18 cellular contexts compared by ENCODE assay signal in the genomic region with DNA sequence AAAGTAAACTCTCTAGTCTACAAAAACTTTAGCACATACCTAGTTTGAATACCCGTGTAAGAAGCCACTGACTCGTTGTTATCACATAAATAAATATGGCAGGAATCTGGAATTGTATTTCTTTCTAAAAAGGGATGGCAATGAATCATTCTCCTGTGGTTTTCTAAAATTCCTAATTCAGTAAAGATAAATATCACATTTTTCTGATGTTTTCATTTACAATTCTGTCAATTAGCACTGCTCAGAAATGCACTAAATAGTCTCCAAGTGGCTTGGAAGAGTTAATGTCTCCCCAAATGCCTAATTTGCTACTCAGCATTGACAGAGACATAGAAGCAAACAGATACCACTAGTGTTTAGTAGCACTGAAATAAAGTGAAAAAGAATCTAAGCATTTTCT.
DNase-seq lines count a peak whose midpoint lies in the region; TF ChIP-seq lines count a peak whose summit lies in the region.
"Had no signal": no experiment of that assay in that cellular context is flagged by ENCODE, and none has a peak within 500 bp of the region (broad histone marks: within the 10 kb centered on the region; RNA-seq: fewer than 3 reads in every experiment).

No MANE protein-coding gene starts in this region.

- H3K9ac ChIP-seq in mesenchymal stem cell (ENCODE audit: low read length), result no peak overlapping the region

- no peak overlapping the region for H3K4ac ChIP-seq in mesenchymal stem cell (ENCODE audit: low read depth in 1 of 2, low read length in 2 of 2)

- no peaks in the 10 kb centered on the region for H3K9me3 ChIP-seq in mesenchymal stem cell (ENCODE audit: control insufficient read depth, low read length)
- H3K9me3 ChIP-seq in prostate gland, result no peaks in the 10 kb centered on the region
- H3K9me3 ChIP-seq: thyroid gland had no signal

- no peak overlapping the region for H4K8ac ChIP-seq in mesenchymal stem cell (ENCODE audit: low read length)

- intact Hi-C loops in prostate gland (cut with DNase I), result no loop called here

- no peak overlapping the region for H3K23ac ChIP-seq in mesenchymal stem cell (ENCODE audit: low read length in 2 of 2)

- TF ChIP-seq CTCF in brain microvascular endothelial cell (IDR thresholded peaks at IDR 0.05; ENCODE audit: low read depth, low read length, missing control alignments) (no peak), GM13977 (IDR thresholded peaks at IDR 0.05; ENCODE audit: extremely low read depth, insufficient read depth, missing control alignments) (no peak), prostate gland (IDR thresholded peaks at IDR 0.05) (no peak)

- H2BK15ac ChIP-seq in mesenchymal stem cell (ENCODE audit: low read depth, poor library complexity, severe bottlenecking), result no peak overlapping the region

- TF ChIP-seq POLR2A in prostate gland (IDR thresholded peaks at IDR 0.05), result no peak

- H2AFZ ChIP-seq in mesenchymal stem cell (ENCODE audit: low read depth, low read length), result no peak overlapping the region
- H2AFZ ChIP-seq: hepatocyte had no signal

- no CpG with 5 or more reads among the region's 2 CpGs for WGBS in mesenchymal stem cell
- 23% methylated on average over 2 of the region's 2 CpGs for WGBS in prostate gland

- H3K4me1 ChIP-seq in mesenchymal stem cell (ENCODE audit: control insufficient read depth, insufficient read depth, low read depth, low read length) (no peaks in the 10 kb centered on the region), prostate gland (replicated peaks) (no peaks in the 10 kb centered on the region)
- H3K4me1 ChIP-seq: thyroid gland had no signal

- H3K36me3 ChIP-seq in brain microvascular endothelial cell (replicated peaks) (no peaks in the 10 kb centered on the region), mesenchymal stem cell (ENCODE audit: control insufficient read depth in 1 of 2, insufficient read depth in 2 of 2, low read depth in 1 of 2, low read length in 2 of 2) (no peaks in the 10 kb centered on the region), prostate gland (no peaks in the 10 kb centered on the region)
- H3K36me3 ChIP-seq: thyroid gland had no signal

- no peaks in the 10 kb centered on the region for H3K79me1 ChIP-seq in mesenchymal stem cell (replicated peaks; ENCODE audit: low read length, poor library complexity, severe bottlenecking)

- in situ Hi-C loops in Caki2 (cut with HindIII; ENCODE audit: low pct_unique_long_range_greater_than_20kb, low sequenced_read_pairs) (no loop called here), brain microvascular endothelial cell (cut with HindIII; ENCODE audit: low pct_ligation_motif_present, low sequenced_read_pairs) (no loop called here), GM13977 (cut with MboI; ENCODE audit: low pct_unique_long_range_greater_than_20kb, low sequenced_read_pairs, unreplicated experiment) (no loop called here)

- H3K14ac ChIP-seq in mesenchymal stem cell (ENCODE audit: low read length in 2 of 2), result no peak overlapping the region

- H4K91ac ChIP-seq in mesenchymal stem cell (ENCODE audit: low read length), result no peak overlapping the region

- H3K18ac ChIP-seq in mesenchymal stem cell (ENCODE audit: low read depth in 1 of 2, low read length in 2 of 2), result no peak overlapping the region

- peak overlapping the region; percentile 26 for H3K27ac ChIP-seq in brain microvascular endothelial cell
- peak overlapping the region; percentile 65 for H3K27ac ChIP-seq in mesenchymal stem cell (ENCODE audit: low read length, poor library complexity, severe bottlenecking)
- no peak overlapping the region for H3K27ac ChIP-seq in prostate gland
- H3K27ac ChIP-seq: hepatocyte, skin epidermis, thyroid gland had no signal

- H3K27me3 ChIP-seq in brain microvascular endothelial cell (replicated peaks), result no peaks in the 10 kb centered on the region
- no peaks in the 10 kb centered on the region for H3K27me3 ChIP-seq in mesenchymal stem cell (ENCODE audit: control insufficient read depth in 1 of 2, insufficient read depth in 1 of 2, low read length in 2 of 2)
- no peaks in the 10 kb centered on the region for H3K27me3 ChIP-seq in prostate gland (replicated peaks; ENCODE audit: insufficient read depth)
- H3K27me3 ChIP-seq: hepatocyte, thyroid gland had no signal

- H2BK12ac ChIP-seq in mesenchymal stem cell (ENCODE audit: low read length in 2 of 2), result no peak overlapping the region

- DNase-seq in Caki2 (ENCODE audit: low read depth) (peak; percentile 10), M059J (ENCODE audit: low read depth) (peak; percentile 60), brain microvascular endothelial cell (peak; percentile 13), mesenchymal stem cell (no peak), DMS53 (lab: John Stamatoyannopoulos, UW) (no peak), GM13977 (ENCODE audit: low spot score) (no peak), NCI-H1930 (lab: John Stamatoyannopoulos, UW) (no peak), prostate gland (ENCODE audit: low spot score) (no peak)
- DNase-seq: CD4-positive, alpha-beta T cell; foreskin melanocyte; naive B cell; NCI-H526 treated with DMSO at 0.1 percent for 48 hours; posterior cingulate gyrus; stimulated activated CD4-positive, alpha-beta T cell treated with anti-CD3 and anti-CD28 coated beads, Interleukin-2, amount 100 ng/mL, for 48 hours; stimulated activated naive CD4-positive, alpha-beta T cell treated with Interleukin-2 at 50 U/mL for 16 hours; thyroid gland had no signal

- H3K4me3 ChIP-seq in brain microvascular endothelial cell (ENCODE audit: low read depth, low read length), result no peak overlapping the region
- H3K4me3 ChIP-seq in mesenchymal stem cell (ENCODE audit: insufficient read depth in 1 of 2, low read depth in 1 of 2, low read length in 2 of 2), result peak overlapping the region in 1 of 2 experiments; percentile 15
- H3K4me3 ChIP-seq in prostate gland, result no peak overlapping the region
- H3K4me3 ChIP-seq: hepatocyte, skin epidermis, thyroid gland had no signal

- H2BK120ac ChIP-seq in mesenchymal stem cell (ENCODE audit: low read depth, low read length), result no peak overlapping the region

- no peak overlapping the region for H3K4me2 ChIP-seq in mesenchymal stem cell (ENCODE audit: low read length, poor library complexity, severe bottlenecking)
- H3K4me2 ChIP-seq: hepatocyte had no signal

- no peak overlapping the region for H2BK5ac ChIP-seq in mesenchymal stem cell (ENCODE audit: low read depth, low read length, poor library complexity, severe bottlenecking)

- H2AK5ac ChIP-seq in mesenchymal stem cell (ENCODE audit: low read length, severe bottlenecking), result no peak overlapping the region

Comparison
In these comparisons a context has a peak if more than half of its experiments do, and no peak if none do; other contexts are left out.
1. DNase-seq: peak in Caki2 (single experiment), M059J (single experiment) and brain microvascular endothelial cell (single experiment); none in mesenchymal stem cell (single experiment), DMS53 (single experiment), GM13977 (single experiment), NCI-H1930 (0 of 2) and prostate gland (single experiment).
2. H3K27ac ChIP-seq: peak in brain microvascular endothelial cell (single experiment) and mesenchymal stem cell (single experiment); none in prostate gland (0 of 2).